Comparison of ENCODE assay signal across 34 cellular contexts in genomic region chr5:66674802-66675201, GRCh38.
"Had no signal": no experiment of that assay in that cellular context is flagged by ENCODE, and none has a peak within 500 bp of the region (broad histone marks: within the 10 kb centered on the region; RNA-seq: fewer than 3 reads in every experiment).

No MANE protein-coding gene starts in this region.

- H3K9ac ChIP-seq: KMS-11 had no signal

- H3K9me3 ChIP-seq: MG63 had no signal

- H3K36me3 ChIP-seq: MG63 had no signal

- DNase-seq: Karpas-422, Kasumi-1, KBM-7, KG1, MG63, MM.1S, MV-4-11, NCI-H1048, NCI-H1092, NCI-H1092 treated with DMSO at 0.1 percent for 48 hours, NCI-H1105, NCI-H1105 treated with DMSO at 0.1 percent for 48 hours, NCI-H1417, NCI-H1417 treated with DMSO at 0.1 percent for 48 hours, NCI-H1436, NCI-H1436 treated with DMSO at 0.1 percent for 48 hours, NCI-H146, NCI-H1694, NCI-H1694 treated with DMSO at 0.1 percent for 48 hours, NCI-H187, NCI-H187 treated with DMSO at 0.1 percent for 48 hours, NCI-H1930, NCI-H2029, NCI-H2029 treated with DMSO at 0.1 percent for 48 hours, NCI-H2081, NCI-H2081 treated with DMSO at 0.1 percent for 48 hours, NCI-H2107, NCI-H2171, NCI-H2171 treated with DMSO at 0.1 percent for 48 hours, NCI-H2227 treated with DMSO at 0.1 percent for 48 hours, NCI-H345, NCI-H446, NCI-H446 treated with DMSO at 0.1 percent for 48 hours had no signal

- H3K4me3 ChIP-seq: MG63 had no signal

- H3K4me2 ChIP-seq: KMS-11 had no signal

- H3K27ac ChIP-seq: KMS-11 had no signal
